In genomic region chr11:88282789-88283188, GRCh38 we compare ENCODE assay signal across 19 cellular contexts.
"Had no signal": no experiment of that assay in that cellular context is flagged by ENCODE, and none has a peak within 500 bp of the region (broad histone marks: within the 10 kb centered on the region; RNA-seq: fewer than 3 reads in every experiment).

No MANE protein-coding gene starts in this region.

- H3K27ac ChIP-seq: upper lobe of right lung had no signal

- H3K9me3 Mint-ChIP-seq: activated naive CD4-positive, alpha-beta T cell treated with anti-CD3 and anti-CD28 coated beads, Interleukin-2, amount 10 ng/mL, durations not matched to agents 7 days and 5 days; T-helper 1 cell treated with Interleukin-12 subunit alpha and Interleukin-12 subunit beta and Interleukin-4 antibody, amounts not matched to agents 30 μg/mL and 1 μg/mL, for 36 hours had no signal

- DNase-seq: activated B cell treated with CpG ODN at 0.5 μM for 24 hours; activated CD4-positive, alpha-beta T cell treated with anti-CD3 and anti-CD28 coated beads for 4 hours; activated CD4-positive, alpha-beta T cell treated with anti-CD3 and anti-CD28 coated beads, Interleukin-2, amount 50 U/mL, for 48 hours; activated effector memory CD4-positive, alpha-beta T cell treated with anti-CD3 and anti-CD28 coated beads, Interleukin-2, amount 50 U/mL, for 16 hours; activated naive CD4-positive, alpha-beta T cell treated with anti-CD3 and anti-CD28 coated beads, Interleukin-2, amount 10 ng/mL, durations not matched to agents 7 days and 5 days; cortex of kidney; hippocampal formation; kidney glomerular epithelial cell; left ventricle myocardium superior; mucosa of descending colon; stimulated activated CD4-positive, alpha-beta T cell treated with anti-CD3 and anti-CD28 coated beads, Interleukin-12 subunit alpha, Interleukin-12 subunit beta, amount 100 ng/mL, for 4 hours; stimulated activated CD4-positive, alpha-beta T cell treated with anti-CD3 and anti-CD28 coated beads, Interleukin-4, amount 100 ng/mL, for 4 hours; stimulated activated naive CD8-positive, alpha-beta T cell treated with anti-CD3 and anti-CD28 coated beads, Interleukin-15, Interleukin-2, amounts not matched to agents 100 U/mL and 50 U/mL, for 24 hours; substantia nigra; T1000; thyroid gland; upper lobe of right lung had no signal

- H3K27me3 Mint-ChIP-seq: activated B cell treated with CpG ODN at 0.5 μM for 24 hours; activated naive CD4-positive, alpha-beta T cell treated with anti-CD3 and anti-CD28 coated beads, Interleukin-2, amount 10 ng/mL, durations not matched to agents 7 days and 5 days had no signal

- H3K27ac Mint-ChIP-seq: activated B cell treated with CpG ODN at 0.5 μM for 24 hours; activated naive CD4-positive, alpha-beta T cell treated with anti-CD3 and anti-CD28 coated beads, Interleukin-2, amount 10 ng/mL, durations not matched to agents 7 days and 5 days; T-helper 1 cell treated with Interleukin-12 subunit alpha and Interleukin-12 subunit beta and Interleukin-4 antibody, amounts not matched to agents 30 μg/mL and 1 μg/mL, for 36 hours had no signal

- H3K4me3 Mint-ChIP-seq: activated B cell treated with CpG ODN at 0.5 μM for 24 hours; activated naive CD4-positive, alpha-beta T cell treated with anti-CD3 and anti-CD28 coated beads, Interleukin-2, amount 10 ng/mL, durations not matched to agents 7 days and 5 days; T-helper 1 cell treated with Interleukin-12 subunit alpha and Interleukin-12 subunit beta and Interleukin-4 antibody, amounts not matched to agents 30 μg/mL and 1 μg/mL, for 36 hours had no signal

- H3K4me1 Mint-ChIP-seq: activated B cell treated with CpG ODN at 0.5 μM for 24 hours; activated naive CD4-positive, alpha-beta T cell treated with anti-CD3 and anti-CD28 coated beads, Interleukin-2, amount 10 ng/mL, durations not matched to agents 7 days and 5 days had no signal

- H3K9me3 ChIP-seq: mucosa of descending colon, thyroid gland, upper lobe of right lung had no signal

- H3K4me3 ChIP-seq: cardiac muscle cell, mucosa of descending colon, thyroid gland, upper lobe of right lung had no signal

- ATAC-seq: left ventricle myocardium superior; mucosa of descending colon; stimulated activated naive CD8-positive, alpha-beta T cell treated with anti-CD3 and anti-CD28 coated beads, Interleukin-15, Interleukin-2, amounts not matched to agents 100 U/mL and 50 U/mL, for 24 hours; upper lobe of right lung had no signal

- H3K36me3 ChIP-seq: cardiac muscle cell, thyroid gland, upper lobe of right lung had no signal

- H3K27me3 ChIP-seq: cardiac muscle cell, thyroid gland, upper lobe of right lung had no signal
